Comparison of ENCODE assay signal across 11 cellular contexts in the genomic region with DNA sequence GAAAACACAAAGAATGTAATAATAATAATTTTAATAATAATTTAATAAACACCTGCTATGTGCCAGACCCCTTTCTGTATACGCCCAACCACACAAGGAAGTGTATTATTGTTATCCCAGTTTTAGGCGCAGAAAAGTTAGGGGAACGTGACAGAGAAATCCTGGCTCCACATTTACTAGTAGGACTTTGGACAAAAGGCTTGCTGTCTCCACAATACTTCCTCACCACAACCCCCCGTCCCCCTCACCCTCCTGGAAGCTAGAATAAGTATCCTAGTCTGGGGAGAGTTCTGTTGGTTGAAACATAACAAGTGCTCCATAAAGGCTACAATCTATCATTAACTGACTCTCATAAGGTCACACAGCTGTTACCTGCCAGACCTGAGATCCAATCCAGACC. TPM values are rescaled to one million over a fixed set of nuclear protein-coding genes. Genes with fewer than 3 reads are reported as not detected.
A peak's percentile ranks its signal among the peaks of the same experiment; 100 is the strongest.
DNase-seq lines count a peak whose midpoint lies in the region; ATAC-seq and TF ChIP-seq lines count a peak whose summit lies in the region.
"Had no signal": no experiment of that assay in that cellular context is flagged by ENCODE, and none has a peak within 500 bp of the region (broad histone marks: within the 10 kb centered on the region; RNA-seq: fewer than 3 reads in every experiment).

No MANE protein-coding gene starts in this region.

- no peaks in the 10 kb centered on the region for H4K20me1 ChIP-seq in osteoblast (ENCODE audit: insufficient read depth, low read length)

- H3K4me1 ChIP-seq in osteoblast (ENCODE audit: insufficient read depth, low read length), result peaks cover 6% of the 10 kb centered on the region
- H3K4me1 ChIP-seq in psoas muscle, result peaks cover 8% of the 10 kb centered on the region

- intact Hi-C loops in psoas muscle (cut with DNase I), result loop anchor here (5.0 kb wide), 4 partner anchors 62 to 272 kb away; a partner anchor contains a TSS

- H3K36me3 ChIP-seq in osteoblast (ENCODE audit: insufficient read depth, low read length) (no peaks in the 10 kb centered on the region), psoas muscle (ENCODE audit: insufficient read depth in 1 of 2, low read depth in 1 of 2) (no peaks in the 10 kb centered on the region)
- H3K36me3 ChIP-seq: HAP-1 had no signal

- H3K9me3 ChIP-seq in osteoblast (ENCODE audit: low read depth, low read length), result no peaks in the 10 kb centered on the region
- no peaks in the 10 kb centered on the region for H3K9me3 ChIP-seq in psoas muscle
- H3K9me3 ChIP-seq: HAP-1 had no signal

- DNase-seq in T-helper 1 cell (no peak), HL-60 (ENCODE audit: low read depth in 1 of 2, low spot score in 1 of 2) (no peak), osteoblast (ENCODE audit: insufficient read length, low spot score, missing footprints) (no peak), SHP77 treated with DMSO at 0.1 percent for 48 hours (lab: John Stamatoyannopoulos, UW) (no peak), psoas muscle (no peak)
- DNase-seq in central memory CD8-positive, alpha-beta T cell (ENCODE audit: low spot score in 2 of 2), result no peak

- H3K79me2 ChIP-seq in osteoblast (ENCODE audit: insufficient read depth, low read length), result no peaks in the 10 kb centered on the region
- H3K79me2 ChIP-seq: parathyroid adenoma had no signal

- H3K27me3 ChIP-seq in HL-60 (ENCODE audit: insufficient read depth, poor library complexity, severe bottlenecking) (peaks cover 36% of the 10 kb centered on the region), osteoblast (ENCODE audit: insufficient read depth, low read length) (peaks cover 51% of the 10 kb centered on the region), psoas muscle (ENCODE audit: insufficient read depth in 3 of 3, low read length in 2 of 3) (peaks cover 0 to 13% (median 0%) of the 10 kb centered on the region in 3 donors)

- no peak for ATAC-seq in central memory CD8-positive, alpha-beta T cell (replicated peaks; ENCODE audit: extremely low read depth, poor library complexity, severe bottlenecking)
- ATAC-seq in GM21786 (IDR thresholded peaks at IDR 0.05; ENCODE audit: unreplicated experiment) (no peak), psoas muscle (no peak)

- no peak overlapping the region for H3K27ac Mint-ChIP-seq in T-helper 1 cell treated with Interleukin-12 subunit alpha and Interleukin-12 subunit beta and Interleukin-4 antibody, amounts not matched to agents 30 μg/mL and 1 μg/mL, for 36 hours
- no peak overlapping the region for H3K27ac Mint-ChIP-seq in central memory CD8-positive, alpha-beta T cell (ENCODE audit: low read depth)

- no peaks in the 10 kb centered on the region for H3K9me3 Mint-ChIP-seq in T-helper 1 cell treated with Interleukin-12 subunit alpha and Interleukin-12 subunit beta and Interleukin-4 antibody, amounts not matched to agents 30 μg/mL and 1 μg/mL, for 36 hours
- H3K9me3 Mint-ChIP-seq in central memory CD8-positive, alpha-beta T cell, result no peaks in the 10 kb centered on the region

- WGBS in psoas muscle, 3 donors, result 28 to 33% (median 32%) methylated on average over 4 of the region's 4 CpGs

- peak overlapping the region; percentile 78 for H3K4me3 Mint-ChIP-seq in T-helper 1 cell treated with Interleukin-12 subunit alpha and Interleukin-12 subunit beta and Interleukin-4 antibody, amounts not matched to agents 30 μg/mL and 1 μg/mL, for 36 hours
- peak overlapping the region; percentile 80 for H3K4me3 Mint-ChIP-seq in central memory CD8-positive, alpha-beta T cell

- no peak overlapping the region for H2AFZ ChIP-seq in osteoblast (ENCODE audit: low read length)

- H3K4me3 ChIP-seq in HL-60 (replicated peaks; ENCODE audit: insufficient read depth, low read length) (peak overlapping the region; percentile 57; the same call in 1 of the 2 replicates), osteoblast (ENCODE audit: insufficient read depth, low read length) (no peak overlapping the region), psoas muscle (no peak overlapping the region)

- H3K4me1 Mint-ChIP-seq in T-helper 1 cell treated with Interleukin-12 subunit alpha and Interleukin-12 subunit beta and Interleukin-4 antibody, amounts not matched to agents 30 μg/mL and 1 μg/mL, for 36 hours (ENCODE audit: low read depth), result peaks cover 7% of the 10 kb centered on the region
- H3K4me1 Mint-ChIP-seq in central memory CD8-positive, alpha-beta T cell, result peaks cover 18% of the 10 kb centered on the region

- H3K27ac ChIP-seq in HL-60 (replicated peaks), result no peak overlapping the region
- no peak overlapping the region for H3K27ac ChIP-seq in osteoblast (ENCODE audit: low read depth, low read length)
- H3K27ac ChIP-seq in psoas muscle, result no peak overlapping the region
- H3K27ac ChIP-seq: parathyroid adenoma had no signal

- peak overlapping the region; percentile 90 for H3K4me2 ChIP-seq in osteoblast (ENCODE audit: insufficient read depth, low read length)

- no peaks in the 10 kb centered on the region for H3K36me3 Mint-ChIP-seq in T-helper 1 cell treated with Interleukin-12 subunit alpha and Interleukin-12 subunit beta and Interleukin-4 antibody, amounts not matched to agents 30 μg/mL and 1 μg/mL, for 36 hours (ENCODE audit: low read depth)
- peaks cover 1% of the 10 kb centered on the region for H3K36me3 Mint-ChIP-seq in central memory CD8-positive, alpha-beta T cell (ENCODE audit: insufficient read depth)

- no peak for TF ChIP-seq CTCF in HL-60 (IDR thresholded peaks at IDR 0.05; ENCODE audit: insufficient read depth, low read length)
- no peak for TF ChIP-seq CTCF in osteoblast (IDR thresholded peaks at IDR 0.05; ENCODE audit: extremely low read depth, low read depth, low read length)
- no peak for TF ChIP-seq CTCF in psoas muscle (IDR thresholded peaks at IDR 0.05)

- peaks cover 86% of the 10 kb centered on the region for H3K27me3 Mint-ChIP-seq in T-helper 1 cell treated with Interleukin-12 subunit alpha and Interleukin-12 subunit beta and Interleukin-4 antibody, amounts not matched to agents 30 μg/mL and 1 μg/mL, for 36 hours (ENCODE audit: low read depth)
- peaks cover 94% of the 10 kb centered on the region for H3K27me3 Mint-ChIP-seq in central memory CD8-positive, alpha-beta T cell

RNA-seq across cellular contexts. Expression of a gene that starts 0.5 kb away (rescaled TPM):
- total RNA-seq in osteoblast (2.2 and 3.5 TPM in 2 replicates), psoas muscle (1 to 10 TPM in 2 of 4 donors, under 1 TPM in 2; 0.86 to 1.8 (median 1.3) TPM)
- under 1 TPM; 0.19 to 0.34 (median 0.33) TPM for polyA plus RNA-seq in psoas muscle

RNA-seq across cellular contexts. Expression of a gene that starts 34.1 kb away (rescaled TPM):
- total RNA-seq in osteoblast (0.29 and 0.72 TPM in 2 replicates), psoas muscle (under 1 TPM in 3 of 4 donors, not detected in 1; 0.30 to 0.46 (median 0.34) TPM)
- under 1 TPM; 0.18 to 0.39 (median 0.25) TPM for polyA plus RNA-seq in psoas muscle
- total RNA-seq: A673 had no signal
